Comparison of ENCODE assay signal across 7 cellular contexts in genomic region chr7:70648492-70648861, GRCh38.
A peak's percentile ranks its signal among the peaks of the same experiment; 100 is the strongest.
DNase-seq lines count a peak whose midpoint lies in the region; ATAC-seq and TF ChIP-seq lines count a peak whose summit lies in the region.
"Not testable (repeated sequence)": the region's sequence is repeated elsewhere in the genome, so short reads cannot be mapped to it uniquely, and the experiment has no call there.

No MANE protein-coding gene starts in this region.

- not testable (repeated sequence) for TF ChIP-seq POLR2A in Peyer's patch (IDR thresholded peaks at IDR 0.05)

- H3K4me1 Mint-ChIP-seq in CD4-positive, alpha-beta memory T cell, result peaks cover 12 to 31% (median 15%) of the 10 kb centered on the region in 4 donors
- H3K4me1 Mint-ChIP-seq in activated CD4-positive, alpha-beta T cell treated with anti-CD3 and anti-CD28 coated beads, Interleukin-2, amount 10 ng/mL, durations not matched to agents 24 days and 14 days, result peaks cover 13% of the 10 kb centered on the region
- H3K4me1 Mint-ChIP-seq in activated T-cell treated with anti-CD3 and anti-CD28 coated beads, Interleukin-2, amount 50 U/mL, for 24 hours (ENCODE audit: low read depth), result peaks cover 28% of the 10 kb centered on the region
- peaks cover 18% of the 10 kb centered on the region for H3K4me1 Mint-ChIP-seq in activated naive CD4-positive, alpha-beta T cell treated with anti-CD3 and anti-CD28 coated beads, Interleukin-2, amount 10 ng/mL, durations not matched to agents 7 days and 5 days
- peaks cover 39% of the 10 kb centered on the region for H3K4me1 Mint-ChIP-seq in central memory CD8-positive, alpha-beta T cell
- peaks cover 6 to 28% (median 26%) of the 10 kb centered on the region in 4 donors for H3K4me1 Mint-ChIP-seq in naive thymus-derived CD8-positive, alpha-beta T cell

- H3K9me3 Mint-ChIP-seq in CD4-positive, alpha-beta memory T cell; activated T-cell treated with anti-CD3 and anti-CD28 coated beads, Interleukin-2, amount 50 U/mL, for 24 hours; central memory CD8-positive, alpha-beta T cell; naive thymus-derived CD8-positive, alpha-beta T cell: not testable (repeated sequence)
- H3K9me3 Mint-ChIP-seq in activated CD4-positive, alpha-beta T cell treated with anti-CD3 and anti-CD28 coated beads, Interleukin-2, amount 10 ng/mL, durations not matched to agents 24 days and 14 days, result peaks cover 20% of the 10 kb centered on the region
- peaks cover 13% of the 10 kb centered on the region for H3K9me3 Mint-ChIP-seq in activated naive CD4-positive, alpha-beta T cell treated with anti-CD3 and anti-CD28 coated beads, Interleukin-2, amount 10 ng/mL, durations not matched to agents 7 days and 5 days

- not testable (repeated sequence) for H3K27me3 Mint-ChIP-seq in CD4-positive, alpha-beta memory T cell; activated T-cell treated with anti-CD3 and anti-CD28 coated beads, Interleukin-2, amount 50 U/mL, for 24 hours; activated naive CD4-positive, alpha-beta T cell treated with anti-CD3 and anti-CD28 coated beads, Interleukin-2, amount 10 ng/mL, durations not matched to agents 7 days and 5 days; central memory CD8-positive, alpha-beta T cell; naive thymus-derived CD8-positive, alpha-beta T cell
- H3K27me3 Mint-ChIP-seq in activated CD4-positive, alpha-beta T cell treated with anti-CD3 and anti-CD28 coated beads, Interleukin-2, amount 10 ng/mL, durations not matched to agents 24 days and 14 days, result peaks cover 23% of the 10 kb centered on the region

- H3K4me3 ChIP-seq in CD4-positive, alpha-beta memory T cell (ENCODE audit: low read length in 2 of 2); Peyer's patch: not testable (repeated sequence)

- H3K27me3 ChIP-seq in CD4-positive, alpha-beta memory T cell (ENCODE audit: insufficient read depth, low read length); Peyer's patch: not testable (repeated sequence)

- H3K27ac Mint-ChIP-seq in CD4-positive, alpha-beta memory T cell, result peak overlapping the region; percentile 78 to 96 (median 92)
- H3K27ac Mint-ChIP-seq in activated CD4-positive, alpha-beta T cell treated with anti-CD3 and anti-CD28 coated beads, Interleukin-2, amount 10 ng/mL, durations not matched to agents 24 days and 14 days, result peak overlapping the region; percentile 78
- H3K27ac Mint-ChIP-seq in activated T-cell treated with anti-CD3 and anti-CD28 coated beads, Interleukin-2, amount 50 U/mL, for 24 hours, result peak overlapping the region; percentile 73
- peak overlapping the region; percentile 64 for H3K27ac Mint-ChIP-seq in activated naive CD4-positive, alpha-beta T cell treated with anti-CD3 and anti-CD28 coated beads, Interleukin-2, amount 10 ng/mL, durations not matched to agents 7 days and 5 days
- H3K27ac Mint-ChIP-seq in central memory CD8-positive, alpha-beta T cell (ENCODE audit: low read depth), result peak overlapping the region; percentile 90
- H3K27ac Mint-ChIP-seq in naive thymus-derived CD8-positive, alpha-beta T cell, result peak overlapping the region; percentile 17 to 92 (median 84)

- CTCF ChIA-PET in CD4-positive, alpha-beta memory T cell (lab: Charles Lee; ENCODE audit: partially characterized antibody), result interaction anchor here (0.8 to 2.7 kb wide), 2 partner anchors 24 to 50 kb away, joined by 3 to 14 read pairs; no protein-coding TSS in a partner anchor
- CTCF ChIA-PET in activated naive CD4-positive, alpha-beta T cell treated with anti-CD3 and anti-CD28 coated beads, Interleukin-2, amount 10 ng/mL, durations not matched to agents 7 days and 5 days (lab: Charles Lee), result interaction anchor here (1.1 kb wide), 1 partner anchor 44 kb away, joined by 3 read pairs; no protein-coding TSS in a partner anchor

- intact Hi-C loops in CD4-positive, alpha-beta memory T cell (cut with micrococcal nuclease), result loop anchor here (1.0 kb wide), 2 partner anchors 46 to 140 kb away; no protein-coding TSS in a partner anchor
- intact Hi-C loops in activated CD4-positive, alpha-beta T cell treated with anti-CD3 and anti-CD28 coated beads, Interleukin-2, amount 10 ng/mL, durations not matched to agents 24 days and 14 days (cut with micrococcal nuclease), result loop anchor here (1.0 to 10.0 kb wide), 3 partner anchors 31 to 334 kb away; no protein-coding TSS in a partner anchor

- H3K4me1 ChIP-seq in CD4-positive, alpha-beta memory T cell (ENCODE audit: insufficient read depth, low read length), result peaks cover 20% of the 10 kb centered on the region
- H3K4me1 ChIP-seq in Peyer's patch, result not testable (repeated sequence)

- peak overlapping the region in 7 of 8 donors; percentile 29 to 79 (median 49) for H3K4me3 Mint-ChIP-seq in CD4-positive, alpha-beta memory T cell
- H3K4me3 Mint-ChIP-seq in activated CD4-positive, alpha-beta T cell treated with anti-CD3 and anti-CD28 coated beads, Interleukin-2, amount 10 ng/mL, durations not matched to agents 24 days and 14 days, result peak overlapping the region; percentile 50
- H3K4me3 Mint-ChIP-seq in activated T-cell treated with anti-CD3 and anti-CD28 coated beads, Interleukin-2, amount 50 U/mL, for 24 hours, result peak overlapping the region; percentile 26
- not testable (repeated sequence) for H3K4me3 Mint-ChIP-seq in activated naive CD4-positive, alpha-beta T cell treated with anti-CD3 and anti-CD28 coated beads, Interleukin-2, amount 10 ng/mL, durations not matched to agents 7 days and 5 days
- peak overlapping the region; percentile 58 for H3K4me3 Mint-ChIP-seq in central memory CD8-positive, alpha-beta T cell
- H3K4me3 Mint-ChIP-seq in naive thymus-derived CD8-positive, alpha-beta T cell, result peak overlapping the region; percentile 15 to 65 (median 40)

- peak; percentile 54 for ATAC-seq in central memory CD8-positive, alpha-beta T cell (replicated peaks; ENCODE audit: extremely low read depth, poor library complexity, severe bottlenecking)
- ATAC-seq in naive thymus-derived CD8-positive, alpha-beta T cell, result peak in 1 of 2 donors; percentile 26

- H3K36me3 ChIP-seq in CD4-positive, alpha-beta memory T cell (ENCODE audit: insufficient read depth, low read length); Peyer's patch: not testable (repeated sequence)

- H3K36me3 Mint-ChIP-seq in CD4-positive, alpha-beta memory T cell; activated CD4-positive, alpha-beta T cell treated with anti-CD3 and anti-CD28 coated beads, Interleukin-2, amount 10 ng/mL, durations not matched to agents 24 days and 14 days (ENCODE audit: low read depth); activated T-cell treated with anti-CD3 and anti-CD28 coated beads, Interleukin-2, amount 50 U/mL, for 24 hours (ENCODE audit: low read depth); activated naive CD4-positive, alpha-beta T cell treated with anti-CD3 and anti-CD28 coated beads, Interleukin-2, amount 10 ng/mL, durations not matched to agents 7 days and 5 days; naive thymus-derived CD8-positive, alpha-beta T cell: not testable (repeated sequence)
- H3K36me3 Mint-ChIP-seq in central memory CD8-positive, alpha-beta T cell (ENCODE audit: insufficient read depth), result peaks cover 13% of the 10 kb centered on the region

- not testable (repeated sequence) for TF ChIP-seq CTCF in Peyer's patch (IDR thresholded peaks at IDR 0.05)

- DNase-seq in CD4-positive, alpha-beta memory T cell, result peak in 1 of 5 donors; percentile 53
- not testable (repeated sequence) for DNase-seq in Peyer's patch; activated T-cell treated with anti-CD3 and anti-CD28 coated beads, Interleukin-2, amount 50 U/mL, for 24 hours; activated naive CD4-positive, alpha-beta T cell treated with anti-CD3 and anti-CD28 coated beads, Interleukin-2, amount 10 ng/mL, durations not matched to agents 7 days and 5 days; central memory CD8-positive, alpha-beta T cell (ENCODE audit: low spot score in 2 of 2); naive thymus-derived CD8-positive, alpha-beta T cell
- peak; percentile 56 for DNase-seq in activated CD4-positive, alpha-beta T cell treated with anti-CD3 and anti-CD28 coated beads, Interleukin-2, amount 10 ng/mL, durations not matched to agents 24 days and 14 days

- POLR2A ChIA-PET in CD4-positive, alpha-beta memory T cell (lab: Charles Lee; ENCODE audit: partially characterized antibody), result interaction anchor here (0.8 to 4.0 kb wide), 13 partner anchors 9 to 140 kb away, joined by 3 to 51 read pairs (median 5); no protein-coding TSS in a partner anchor
- POLR2A ChIA-PET in naive thymus-derived CD8-positive, alpha-beta T cell (lab: Charles Lee), result not testable (repeated sequence)

- H3K27ac ChIP-seq in CD4-positive, alpha-beta memory T cell (ENCODE audit: low read depth, low read length), result peak overlapping the region; percentile 28
- H3K27ac ChIP-seq in Peyer's patch, result peak overlapping the region in 3 of 4 donors; percentile 3 to 65 (median 36)

- not testable (repeated sequence) for H3K9me3 ChIP-seq in CD4-positive, alpha-beta memory T cell (ENCODE audit: control insufficient read depth in 1 of 2, low read length in 2 of 2); Peyer's patch
